Comparison of ENCODE assay signal across 25 cellular contexts in genomic region chr16:49674990-49675389, GRCh38.
"Had no signal": no experiment of that assay in that cellular context is flagged by ENCODE, and none has a peak within 500 bp of the region (broad histone marks: within the 10 kb centered on the region; RNA-seq: fewer than 3 reads in every experiment).

No MANE protein-coding gene starts in this region.

- H3K9me3 Mint-ChIP-seq: memory B cell, nephron had no signal

- H3K36me3 Mint-ChIP-seq: naive thymus-derived CD4-positive, alpha-beta T cell; stimulated activated memory B cell treated with anti-CD40 and anti-IgM and Interleukin-4, amounts not matched to agents 10 μg/mL and 1 μg/mL and 100 μg/mL, for 72 hours had no signal

- H3K9me3 ChIP-seq: gastrocnemius medialis, mucosa of descending colon, prostate gland, sigmoid colon, testis had no signal

- H3K36me3 ChIP-seq: gastrocnemius medialis, heart left ventricle, prostate gland, right atrium auricular region, sigmoid colon, spleen, upper lobe of left lung had no signal

- H3K79me2 ChIP-seq: hepatocyte had no signal

- FAIRE-seq: colon, kidney had no signal

- H3K27ac Mint-ChIP-seq: memory B cell; stimulated activated memory B cell treated with anti-CD40 and anti-IgM and Interleukin-4, amounts not matched to agents 10 μg/mL and 1 μg/mL and 100 μg/mL, for 72 hours had no signal

- H3K27ac ChIP-seq: dorsolateral prefrontal cortex, epithelial cell of prostate, gastrocnemius medialis, heart left ventricle, hepatocyte, prostate gland, right atrium auricular region, sigmoid colon, skin epidermis, spleen, testis, tibial nerve, upper lobe of left lung had no signal

- DNase-seq: effector CD4-positive, alpha-beta T cell; gastrocnemius medialis; heart left ventricle; kidney; mucosa of descending colon; naive thymus-derived CD4-positive, alpha-beta T cell; sigmoid colon; spleen; stimulated activated CD4-positive, alpha-beta T cell treated with anti-CD3 and anti-CD28 coated beads, Interleukin-4, amount 100 ng/mL, for 4 hours; stimulated activated naive CD8-positive, alpha-beta T cell treated with anti-CD3 and anti-CD28 coated beads, Interleukin-15, Interleukin-2, amounts not matched to agents 100 U/mL and 50 U/mL, for 24 hours; substantia nigra; testis; upper lobe of left lung had no signal

- H3K4me1 Mint-ChIP-seq: memory B cell; naive thymus-derived CD4-positive, alpha-beta T cell; stimulated activated memory B cell treated with anti-CD40 and anti-IgM and Interleukin-4, amounts not matched to agents 10 μg/mL and 1 μg/mL and 100 μg/mL, for 72 hours had no signal

- H3K27me3 ChIP-seq: gastrocnemius medialis, heart left ventricle, hepatocyte, right atrium auricular region, sigmoid colon, spleen, testis, tibial nerve, upper lobe of left lung had no signal

- H3K4me2 ChIP-seq: hepatocyte had no signal

- H2AFZ ChIP-seq: hepatocyte had no signal

- H3K4me3 ChIP-seq: dorsolateral prefrontal cortex, gastrocnemius medialis, heart left ventricle, hepatocyte, lung, mucosa of descending colon, prostate gland, right atrium auricular region, sigmoid colon, skin epidermis, spleen, testis, tibial nerve, upper lobe of left lung had no signal

- H3K4me3 Mint-ChIP-seq: memory B cell; naive thymus-derived CD4-positive, alpha-beta T cell; nephron; stimulated activated memory B cell treated with anti-CD40 and anti-IgM and Interleukin-4, amounts not matched to agents 10 μg/mL and 1 μg/mL and 100 μg/mL, for 72 hours had no signal

- H3K4me1 ChIP-seq: heart left ventricle, prostate gland, right atrium auricular region, spleen, testis, upper lobe of left lung had no signal
